ENCODE assay signal across 6 cellular contexts in genomic region chr19:54194463-54194862, GRCh38. TPM values are rescaled to one million over a fixed set of nuclear protein-coding genes. Genes with fewer than 3 reads are reported as not detected.
DNase-seq lines count a peak whose midpoint lies in the region; TF ChIP-seq lines count a peak whose summit lies in the region.
"Not testable (repeated sequence)": the region's sequence is repeated elsewhere in the genome, so short reads cannot be mapped to it uniquely, and the experiment has no call there.
"Had no signal": no experiment of that assay in that cellular context is flagged by ENCODE, and none has a peak within 500 bp of the region (broad histone marks: within the 10 kb centered on the region; RNA-seq: fewer than 3 reads in every experiment).

No MANE protein-coding gene starts in this region.

- 99% methylated on average over 12 of the region's 12 CpGs for WGBS in mesenchymal stem cell

- H4K8ac ChIP-seq in mesenchymal stem cell (ENCODE audit: low read length): not testable (repeated sequence)

- peaks cover 24% of the 10 kb centered on the region for H3K4me1 Mint-ChIP-seq in stimulated activated naive CD8-positive, alpha-beta T cell treated with anti-CD3 and anti-CD28 coated beads, Interleukin-15, Interleukin-2, amounts not matched to agents 100 ng/mL and 50 ng/mL, for 24 hours (ENCODE audit: low read depth)

- H3K36me3 Mint-ChIP-seq in stimulated activated naive CD8-positive, alpha-beta T cell treated with anti-CD3 and anti-CD28 coated beads, Interleukin-15, Interleukin-2, amounts not matched to agents 100 ng/mL and 50 ng/mL, for 24 hours (ENCODE audit: low read depth): peaks cover 33% of the 10 kb centered on the region

- H3K27me3 ChIP-seq in adipocyte (replicated peaks; ENCODE audit: control insufficient read depth, insufficient read depth, low read length); mesenchymal stem cell (ENCODE audit: control insufficient read depth in 1 of 2, insufficient read depth in 1 of 2, low read length in 2 of 2); neutrophil: not testable (repeated sequence)

- not testable (repeated sequence) for H3K27ac ChIP-seq in SK-N-MC; mesenchymal stem cell (ENCODE audit: low read length, poor library complexity, severe bottlenecking)
- peak overlapping the region; percentile 59 for H3K27ac ChIP-seq in neutrophil

- not testable (repeated sequence) for H2AFZ ChIP-seq in mesenchymal stem cell (ENCODE audit: low read depth, low read length)

- not testable (repeated sequence) for H2BK12ac ChIP-seq in mesenchymal stem cell (ENCODE audit: low read length in 2 of 2)

- peak overlapping the region; percentile 15 for H3K9ac ChIP-seq in SK-N-MC (ENCODE audit: insufficient read length)
- H3K9ac ChIP-seq in adipocyte (ENCODE audit: low read length): peak overlapping the region; percentile 29
- H3K9ac ChIP-seq in mesenchymal stem cell (ENCODE audit: low read length): peak overlapping the region; percentile 94

- H3K4me3 Mint-ChIP-seq in stimulated activated naive CD8-positive, alpha-beta T cell treated with anti-CD3 and anti-CD28 coated beads, Interleukin-15, Interleukin-2, amounts not matched to agents 100 ng/mL and 50 ng/mL, for 24 hours: not testable (repeated sequence)

- H2BK15ac ChIP-seq in mesenchymal stem cell (ENCODE audit: low read depth, poor library complexity, severe bottlenecking): not testable (repeated sequence)

- H3K36me3 ChIP-seq in SK-N-MC (ENCODE audit: insufficient read depth, low read length): peaks cover 23% of the 10 kb centered on the region
- peaks cover 13% of the 10 kb centered on the region for H3K36me3 ChIP-seq in adipocyte (ENCODE audit: control insufficient read depth, insufficient read depth, low read length, severe bottlenecking)
- peaks cover 15 to 38% of the 10 kb centered on the region in 2 experiments for H3K36me3 ChIP-seq in mesenchymal stem cell (ENCODE audit: control insufficient read depth in 1 of 2, insufficient read depth in 2 of 2, low read depth in 1 of 2, low read length in 2 of 2)
- peaks cover 71% of the 10 kb centered on the region for H3K36me3 ChIP-seq in neutrophil

- not testable (repeated sequence) for H3K23ac ChIP-seq in mesenchymal stem cell (ENCODE audit: low read length in 2 of 2)

- H3K27me3 Mint-ChIP-seq in stimulated activated naive CD8-positive, alpha-beta T cell treated with anti-CD3 and anti-CD28 coated beads, Interleukin-15, Interleukin-2, amounts not matched to agents 100 ng/mL and 50 ng/mL, for 24 hours: not testable (repeated sequence)

- not testable (repeated sequence) for DNase-seq in SK-N-MC (ENCODE audit: low read depth, low spot score); adipocyte (ENCODE audit: low read depth); mesenchymal stem cell

- H3K79me1 ChIP-seq in mesenchymal stem cell (replicated peaks; ENCODE audit: low read length, poor library complexity, severe bottlenecking): peaks cover 11% of the 10 kb centered on the region

- not testable (repeated sequence) for H3K14ac ChIP-seq in mesenchymal stem cell (ENCODE audit: low read length in 2 of 2)

- H2BK120ac ChIP-seq in mesenchymal stem cell (ENCODE audit: low read depth, low read length): not testable (repeated sequence)

- not testable (repeated sequence) for H3K4me2 ChIP-seq in mesenchymal stem cell (ENCODE audit: low read length, poor library complexity, severe bottlenecking)

- not testable (repeated sequence) for TF ChIP-seq CTCF in neutrophil (IDR thresholded peaks at IDR 0.05)

- peak overlapping the region; percentile 3 for H3K27ac Mint-ChIP-seq in stimulated activated naive CD8-positive, alpha-beta T cell treated with anti-CD3 and anti-CD28 coated beads, Interleukin-15, Interleukin-2, amounts not matched to agents 100 ng/mL and 50 ng/mL, for 24 hours

- not testable (repeated sequence) for H3K9me3 Mint-ChIP-seq in stimulated activated naive CD8-positive, alpha-beta T cell treated with anti-CD3 and anti-CD28 coated beads, Interleukin-15, Interleukin-2, amounts not matched to agents 100 ng/mL and 50 ng/mL, for 24 hours

- H3K9me3 ChIP-seq in SK-N-MC (ENCODE audit: low read depth, low read length); adipocyte (ENCODE audit: control insufficient read depth, low read length); mesenchymal stem cell (ENCODE audit: control insufficient read depth, low read length); neutrophil: not testable (repeated sequence)

- H3K4ac ChIP-seq in mesenchymal stem cell (ENCODE audit: low read depth in 1 of 2, low read length in 2 of 2): not testable (repeated sequence)

- not testable (repeated sequence) for H2AK5ac ChIP-seq in mesenchymal stem cell (ENCODE audit: low read length, severe bottlenecking)

- H3K18ac ChIP-seq in mesenchymal stem cell (ENCODE audit: low read depth in 1 of 2, low read length in 2 of 2): not testable (repeated sequence)

- H3K4me1 ChIP-seq in adipocyte (ENCODE audit: control insufficient read depth, insufficient read depth, low read length); mesenchymal stem cell (ENCODE audit: control insufficient read depth, insufficient read depth, low read depth, low read length): not testable (repeated sequence)
- H3K4me1 ChIP-seq in neutrophil (ENCODE audit: control insufficient read depth in 1 of 2, insufficient read depth in 1 of 2, low read depth in 1 of 2, low read length in 1 of 2): peaks cover 24 to 29% of the 10 kb centered on the region in 2 experiments

- not testable (repeated sequence) for H3K4me3 ChIP-seq in SK-N-MC; adipocyte (ENCODE audit: low read length); mesenchymal stem cell (ENCODE audit: insufficient read depth in 1 of 2, low read depth in 1 of 2, low read length in 2 of 2); neutrophil (ENCODE audit: low read depth in 1 of 2, low read length in 1 of 2)

- not testable (repeated sequence) for H4K91ac ChIP-seq in mesenchymal stem cell (ENCODE audit: low read length)

- H2BK5ac ChIP-seq in mesenchymal stem cell (ENCODE audit: low read depth, low read length, poor library complexity, severe bottlenecking): not testable (repeated sequence)

RNA-seq across cellular contexts. Expression of gene TSEN34, which starts 3.4 kb away (rescaled TPM):
- polyA plus RNA-seq in mesenchymal stem cell (2013, experiment 1 of 2): 65.1 TPM
- polyA plus RNA-seq in mesenchymal stem cell (2013, experiment 2 of 2): 67.7 TPM

RNA-seq across cellular contexts. Expression of gene MBOAT7, which starts 5.1 kb away (rescaled TPM):
- 175 TPM for polyA plus RNA-seq in mesenchymal stem cell (2013, experiment 1 of 2)
- polyA plus RNA-seq in mesenchymal stem cell (2013, experiment 2 of 2): 178 TPM

RNA-seq across cellular contexts. Expression of gene RPS9, which starts 6.2 kb away (rescaled TPM):
- polyA plus RNA-seq in mesenchymal stem cell (2013, experiment 1 of 2): 1,608 TPM
- polyA plus RNA-seq in mesenchymal stem cell (2013, experiment 2 of 2): 1,551 TPM

RNA-seq across cellular contexts. Expression of gene TMC4, which starts 21.5 kb away (rescaled TPM):
- polyA plus RNA-seq in mesenchymal stem cell (2013, experiment 1 of 2): 1.7 TPM
- polyA plus RNA-seq in mesenchymal stem cell (2013, experiment 2 of 2): 1.2 TPM

RNA-seq across cellular contexts. Expression of gene LILRB3, which starts 28.3 kb away (rescaled TPM):
- polyA plus RNA-seq in mesenchymal stem cell (2013, experiment 1 of 2): not detected
- polyA plus RNA-seq in mesenchymal stem cell (2013, experiment 2 of 2): not detected
- polyA plus RNA-seq: AG04450 had no signal

Comparison
In these comparisons a context has a peak if more than half of its experiments do, and no peak if none do; other contexts are left out.
1. H3K9ac ChIP-seq: peak in every context shown above with its lines; median percentile 94 in mesenchymal stem cell; 29 in adipocyte; 15 in SK-N-MC.